ENCODE assay signal across 11 cellular contexts in genomic region chr15:99683000-99683670, GRCh38. TPM values are rescaled to one million over a fixed set of nuclear protein-coding genes. Genes with fewer than 3 reads are reported as not detected.
DNase-seq lines count a peak whose midpoint lies in the region; ATAC-seq and TF ChIP-seq lines count a peak whose summit lies in the region.
"Had no signal": no experiment of that assay in that cellular context is flagged by ENCODE, and none has a peak within 500 bp of the region (broad histone marks: within the 10 kb centered on the region; RNA-seq: fewer than 3 reads in every experiment).

No MANE protein-coding gene starts in this region.

- no peak for TF ChIP-seq POLR2A in ovary (IDR thresholded peaks at IDR 0.05)

- ATAC-seq in SK-N-SH treated with all-trans-retinoic acid at 6 μM for 48 hours (no peak; the same call in 2 of the 3 replicates), HG02798 (IDR thresholded peaks at IDR 0.05; ENCODE audit: poor library complexity, unreplicated experiment) (no peak)

- H3K9me3 ChIP-seq in ovary = peaks cover 0 to 3% of the 10 kb centered on the region in 2 donors
- H3K9me3 ChIP-seq: suprapubic skin had no signal

- no peaks in the 10 kb centered on the region for H3K4me1 ChIP-seq in ovary (ENCODE audit: insufficient read depth)
- H3K4me1 ChIP-seq: suprapubic skin had no signal

- TF ChIP-seq EP300 in ovary (IDR thresholded peaks at IDR 0.05) = no peak

- TF ChIP-seq CTCF in fibroblast of mammary gland (conservative IDR thresholded peaks at IDR 0.05; ENCODE audit: control insufficient read depth, insufficient read depth, low read depth, low read length) (no peak), ovary (IDR thresholded peaks at IDR 0.05) (no peak)

- DNase-seq in EH (ENCODE audit: low read depth) = peak; percentile 61
- peak; percentile 18 for DNase-seq in fibroblast of mammary gland (ENCODE audit: low read depth)
- peak; percentile 75 for DNase-seq in renal cortical epithelial cell (ENCODE audit: low read depth)
- DNase-seq in NCI-H510A (lab: John Stamatoyannopoulos, UW) = no peak
- DNase-seq in ovary = no peak
- DNase-seq in NCI-H1436 treated with DMSO at 0.1 percent for 48 hours (lab: John Stamatoyannopoulos, UW) = no peak
- DNase-seq: amygdala had no signal

- intact Hi-C loops in ovary (cut with DNase I) = no loop called here

- H3K4me3 ChIP-seq in fibroblast of mammary gland (ENCODE audit: control insufficient read depth, low read depth, low read length) (no peak overlapping the region), ovary (no peak overlapping the region)
- H3K4me3 ChIP-seq: skin epidermis, suprapubic skin had no signal

- no peaks in the 10 kb centered on the region for H3K36me3 ChIP-seq in ovary

- H3K27ac ChIP-seq in ovary = no peak overlapping the region
- H3K27ac ChIP-seq: suprapubic skin had no signal

- no peaks in the 10 kb centered on the region for H3K27me3 ChIP-seq in ovary
- H3K27me3 ChIP-seq: suprapubic skin had no signal

- 87 to 92% (median 89%) methylated on average over 9 of the region's 9 CpGs for WGBS in ovary, 3 donors

TF ChIP-seq in SK-N-SH treated with all-trans-retinoic acid at 6 μM for 48 hours, 23 proteins besides CTCF, POLR2A, EP300 and RAD21:
- TF ChIP-seq CREB5 (CRISPR knock-in tag; IDR thresholded peaks at IDR 0.05; ENCODE audit: low read depth) = 0 out of 2 replicates have a peak, but pooled peaks have one; percentile 25
- no peak for TF ChIP-seq OSR1 (CRISPR knock-in tag; IDR thresholded peaks at IDR 0.05)
- no peak for TF ChIP-seq CSRNP3 (CRISPR knock-in tag; IDR thresholded peaks at IDR 0.05)

RNA-seq across cellular contexts. Expression of gene LYSMD4, which starts 50.1 kb away (rescaled TPM):
- 8.8 and 9.2 TPM in 2 replicates for total RNA-seq in renal cortical epithelial cell
- 10 to 100 TPM in 5 of 7 donors, 1 to 10 TPM in 2; 6.2 to 12.9 (median 10.3) TPM for total RNA-seq in ovary
- polyA plus RNA-seq in ovary = 1 to 10 TPM; 4.9 to 9.0 TPM

Comparison
In these comparisons a context has a peak if more than half of its experiments do, and no peak if none do; other contexts are left out.
1. DNase-seq: peak in EH (single experiment), fibroblast of mammary gland (single experiment) and renal cortical epithelial cell (single experiment); none in NCI-H510A (single experiment), ovary (0 of 5) and NCI-H1436 treated with DMSO at 0.1 percent for 48 hours (single experiment).